In genomic region chr6:32865724-32866443, GRCh38 we compare ENCODE assay signal across 17 cellular contexts. TPM values are rescaled to one million over a fixed set of nuclear protein-coding genes. Genes with fewer than 3 reads are reported as not detected.
DNase-seq lines count a peak whose midpoint lies in the region; ATAC-seq and TF ChIP-seq lines count a peak whose summit lies in the region.
"Had no signal": no experiment of that assay in that cellular context is flagged by ENCODE, and none has a peak within 500 bp of the region (broad histone marks: within the 10 kb centered on the region; RNA-seq: fewer than 3 reads in every experiment).

No MANE protein-coding gene starts in this region.

- peaks cover 0 to 11% (median 1%) of the 10 kb centered on the region in 4 donors for H3K4me1 ChIP-seq in transverse colon
- H3K4me1 ChIP-seq: body of pancreas had no signal

- TF ChIP-seq POLR2A in transverse colon (IDR thresholded peaks at IDR 0.05) = no peak

- H3K27ac ChIP-seq in transverse colon = no peak overlapping the region
- H3K27ac ChIP-seq: body of pancreas, dorsolateral prefrontal cortex, KMS-11, left ventricle myocardium inferior, upper lobe of left lung, VCaP had no signal

- no peaks in the 10 kb centered on the region for H3K9me3 ChIP-seq in transverse colon
- H3K9me3 ChIP-seq: body of pancreas, left ventricle myocardium inferior, upper lobe of left lung had no signal

- TF ChIP-seq CTCF in transverse colon (IDR thresholded peaks at IDR 0.05) (no peak), mesothelial cell of epicardium (IDR thresholded peaks at IDR 0.05; ENCODE audit: unreplicated experiment) (no peak)

- peak overlapping the region; percentile 90 for H3K27ac Mint-ChIP-seq in activated naive CD4-positive, alpha-beta T cell treated with anti-CD3 and anti-CD28 coated beads, Interleukin-2, amount 50 U/mL, for 24 hours
- peak overlapping the region; percentile 62 for H3K27ac Mint-ChIP-seq in activated T-helper 2 cell treated with anti-CD3 and anti-CD28 coated beads, Interferon-gamma antibody, Interleukin-2, Interleukin-4, amounts not matched to agents 10 μg/mL and 5 μg/mL and 100 μg/mL, durations not matched to agents 14 hours and 24 hours and 36 hours
- H3K27ac Mint-ChIP-seq in stimulated activated naive CD8-positive, alpha-beta T cell treated with anti-CD3 and anti-CD28 coated beads, Interleukin-15, amount 100 ng/mL, for 72 hours = peak overlapping the region in 1 of 2 donors; percentile 80
- H3K27ac Mint-ChIP-seq in mesothelial cell of epicardium = no peak overlapping the region
- H3K27ac Mint-ChIP-seq: nephron had no signal

- no peak overlapping the region for H3K4me3 Mint-ChIP-seq in activated naive CD4-positive, alpha-beta T cell treated with anti-CD3 and anti-CD28 coated beads, Interleukin-2, amount 50 U/mL, for 24 hours
- H3K4me3 Mint-ChIP-seq in activated T-helper 2 cell treated with anti-CD3 and anti-CD28 coated beads, Interferon-gamma antibody, Interleukin-2, Interleukin-4, amounts not matched to agents 10 μg/mL and 5 μg/mL and 100 μg/mL, durations not matched to agents 14 hours and 24 hours and 36 hours (ENCODE audit: low read depth) = no peak overlapping the region
- H3K4me3 Mint-ChIP-seq in stimulated activated naive CD8-positive, alpha-beta T cell treated with anti-CD3 and anti-CD28 coated beads, Interleukin-15, amount 100 ng/mL, for 72 hours = no peak overlapping the region
- H3K4me3 Mint-ChIP-seq in mesothelial cell of epicardium = no peak overlapping the region
- H3K4me3 Mint-ChIP-seq: nephron had no signal

- H3K4me1 Mint-ChIP-seq in activated naive CD4-positive, alpha-beta T cell treated with anti-CD3 and anti-CD28 coated beads, Interleukin-2, amount 50 U/mL, for 24 hours = peaks cover 44% of the 10 kb centered on the region
- H3K4me1 Mint-ChIP-seq in activated T-helper 2 cell treated with anti-CD3 and anti-CD28 coated beads, Interferon-gamma antibody, Interleukin-2, Interleukin-4, amounts not matched to agents 10 μg/mL and 5 μg/mL and 100 μg/mL, durations not matched to agents 14 hours and 24 hours and 36 hours (ENCODE audit: low read depth) = peaks cover 40% of the 10 kb centered on the region
- H3K4me1 Mint-ChIP-seq in stimulated activated naive CD8-positive, alpha-beta T cell treated with anti-CD3 and anti-CD28 coated beads, Interleukin-15, amount 100 ng/mL, for 72 hours = peaks cover 54% of the 10 kb centered on the region
- H3K4me1 Mint-ChIP-seq in mesothelial cell of epicardium = peaks cover 14% of the 10 kb centered on the region
- H3K4me1 Mint-ChIP-seq: nephron had no signal

- H3K27me3 Mint-ChIP-seq in activated naive CD4-positive, alpha-beta T cell treated with anti-CD3 and anti-CD28 coated beads, Interleukin-2, amount 50 U/mL, for 24 hours = no peaks in the 10 kb centered on the region
- H3K27me3 Mint-ChIP-seq in activated T-helper 2 cell treated with anti-CD3 and anti-CD28 coated beads, Interferon-gamma antibody, Interleukin-2, Interleukin-4, amounts not matched to agents 10 μg/mL and 5 μg/mL and 100 μg/mL, durations not matched to agents 14 hours and 24 hours and 36 hours (ENCODE audit: low read depth) = no peaks in the 10 kb centered on the region
- H3K27me3 Mint-ChIP-seq in stimulated activated naive CD8-positive, alpha-beta T cell treated with anti-CD3 and anti-CD28 coated beads, Interleukin-15, amount 100 ng/mL, for 72 hours = no peaks in the 10 kb centered on the region
- H3K27me3 Mint-ChIP-seq in mesothelial cell of epicardium (ENCODE audit: low read depth) = peaks cover 48% of the 10 kb centered on the region

- in situ Hi-C loops in transverse colon (cut with MboI; ENCODE audit: low pct_ligation_motif_present in 1 of 4, low pct_unique_long_range_greater_than_20kb in 1 of 4, low sequenced_read_pairs in 3 of 4) = no loop called here

- H3K4me3 ChIP-seq in transverse colon = no peak overlapping the region
- H3K4me3 ChIP-seq: body of pancreas, dorsolateral prefrontal cortex, left ventricle myocardium inferior, upper lobe of left lung had no signal

- 68 to 84% methylated on average over 4 to 10 of the region's 10 CpGs for WGBS in transverse colon (ENCODE audit: low coverage in 1 of 2), 2 donors

- TF ChIP-seq EP300 in transverse colon (IDR thresholded peaks at IDR 0.05; ENCODE audit: low read depth) = no peak

- no peaks in the 10 kb centered on the region for H3K9me3 Mint-ChIP-seq in activated naive CD4-positive, alpha-beta T cell treated with anti-CD3 and anti-CD28 coated beads, Interleukin-2, amount 50 U/mL, for 24 hours
- H3K9me3 Mint-ChIP-seq in activated T-helper 2 cell treated with anti-CD3 and anti-CD28 coated beads, Interferon-gamma antibody, Interleukin-2, Interleukin-4, amounts not matched to agents 10 μg/mL and 5 μg/mL and 100 μg/mL, durations not matched to agents 14 hours and 24 hours and 36 hours = no peaks in the 10 kb centered on the region
- no peaks in the 10 kb centered on the region for H3K9me3 Mint-ChIP-seq in stimulated activated naive CD8-positive, alpha-beta T cell treated with anti-CD3 and anti-CD28 coated beads, Interleukin-15, amount 100 ng/mL, for 72 hours
- no peaks in the 10 kb centered on the region for H3K9me3 Mint-ChIP-seq in mesothelial cell of epicardium
- H3K9me3 Mint-ChIP-seq: nephron had no signal

- intact Hi-C loops in activated T-helper 2 cell treated with anti-CD3 and anti-CD28 coated beads, Interferon-gamma antibody, Interleukin-2, Interleukin-4, amounts not matched to agents 10 μg/mL and 5 μg/mL and 100 μg/mL, durations not matched to agents 14 hours and 24 hours and 36 hours (cut with micrococcal nuclease) = loop anchor here (10.0 kb wide), 1 partner anchor 51 kb away; the partner anchor contains the start of gene HLA-DOB
- intact Hi-C loops in transverse colon (cut with DNase I; ENCODE audit: low total_unique reads) = loop anchor here (5.0 kb wide), 1 partner anchor 34 kb away; no protein-coding TSS in a partner anchor

- H3K36me3 ChIP-seq in transverse colon = no peaks in the 10 kb centered on the region
- H3K36me3 ChIP-seq: left ventricle myocardium inferior, upper lobe of left lung had no signal

- no peak for DNase-seq in activated naive CD4-positive, alpha-beta T cell treated with Interleukin-2 at 50 U/mL for 16 hours
- DNase-seq in activated T-helper 2 cell treated with anti-CD3 and anti-CD28 coated beads, Interferon-gamma antibody, Interleukin-2, Interleukin-4, amounts not matched to agents 10 μg/mL and 5 μg/mL and 100 μg/mL, durations not matched to agents 14 hours and 24 hours and 36 hours (ENCODE audit: low spot score) = no peak
- DNase-seq in stimulated activated naive CD8-positive, alpha-beta T cell treated with anti-CD3 and anti-CD28 coated beads, Interleukin-15, amount 100 ng/mL, for 72 hours = no peak
- DNase-seq in transverse colon = no peak
- no peak for DNase-seq in mesothelial cell of epicardium (ENCODE audit: low spot score in 2 of 2, unreplicated experiment in 2 of 2)
- DNase-seq: body of pancreas, dorsolateral prefrontal cortex, H7, left ventricle myocardium inferior, NCI-H1436, NCI-H446 treated with DMSO at 0.1 percent for 48 hours, upper lobe of left lung had no signal

- ATAC-seq in stimulated activated naive CD8-positive, alpha-beta T cell treated with anti-CD3 and anti-CD28 coated beads, Interleukin-15, amount 100 ng/mL, for 72 hours = peak; percentile 41
- ATAC-seq: body of pancreas, Panc1 had no signal

- H3K27me3 ChIP-seq in transverse colon = peaks cover 8% of the 10 kb centered on the region
- H3K27me3 ChIP-seq: body of pancreas, upper lobe of left lung had no signal

- peaks cover under 1% of the 10 kb centered on the region for H3K36me3 Mint-ChIP-seq in activated naive CD4-positive, alpha-beta T cell treated with anti-CD3 and anti-CD28 coated beads, Interleukin-2, amount 50 U/mL, for 24 hours
- peaks cover 37% of the 10 kb centered on the region for H3K36me3 Mint-ChIP-seq in activated T-helper 2 cell treated with anti-CD3 and anti-CD28 coated beads, Interferon-gamma antibody, Interleukin-2, Interleukin-4, amounts not matched to agents 10 μg/mL and 5 μg/mL and 100 μg/mL, durations not matched to agents 14 hours and 24 hours and 36 hours (ENCODE audit: low read depth)
- no peaks in the 10 kb centered on the region for H3K36me3 Mint-ChIP-seq in mesothelial cell of epicardium

RNA-seq across cellular contexts. Expression of gene PSMB9, which starts 11.9 kb away (rescaled TPM):
- 262 and 265 TPM in 2 replicates for total RNA-seq in activated T-helper 2 cell treated with anti-CD3 and anti-CD28 coated beads, Interferon-gamma antibody, Interleukin-2, Interleukin-4, amounts not matched to agents 10 μg/mL and 5 μg/mL and 100 μg/mL, durations not matched to agents 14 hours and 24 hours and 36 hours
- total RNA-seq in transverse colon = 10 to 100 TPM; 14.6 to 44.1 (median 32.9) TPM
- total RNA-seq in mesothelial cell of epicardium = 0.81 to 0.82 TPM in 2 of 3 replicates, not detected in the other
- total RNA-seq: H7 had no signal

RNA-seq across cellular contexts. Expression of gene TAP1, which starts 12.4 kb away (rescaled TPM):
- total RNA-seq in activated T-helper 2 cell treated with anti-CD3 and anti-CD28 coated beads, Interferon-gamma antibody, Interleukin-2, Interleukin-4, amounts not matched to agents 10 μg/mL and 5 μg/mL and 100 μg/mL, durations not matched to agents 14 hours and 24 hours and 36 hours = 276 and 278 TPM in 2 replicates
- total RNA-seq in transverse colon (10 to 100 TPM; 63.2 to 87.9 (median 75.3) TPM), mesothelial cell of epicardium (9.3 to 10.4 TPM (median 10.3 TPM) in 3 replicates)

RNA-seq across cellular contexts. Expression of gene PSMB8, which starts 22.0 kb away (rescaled TPM):
- total RNA-seq in activated T-helper 2 cell treated with anti-CD3 and anti-CD28 coated beads, Interferon-gamma antibody, Interleukin-2, Interleukin-4, amounts not matched to agents 10 μg/mL and 5 μg/mL and 100 μg/mL, durations not matched to agents 14 hours and 24 hours and 36 hours = 352 and 368 TPM in 2 replicates
- total RNA-seq in transverse colon = 10 to 100 TPM in 3 of 4 donors, 1 to 10 TPM in 1; 9.4 to 95.2 (median 72.6) TPM
- total RNA-seq in mesothelial cell of epicardium = 12.3 to 14.2 TPM (median 14.1 TPM) in 3 replicates

RNA-seq across cellular contexts. Expression of gene TAP2, which starts 27.3 kb away (rescaled TPM):
- 142 and 162 TPM in 2 replicates for total RNA-seq in activated T-helper 2 cell treated with anti-CD3 and anti-CD28 coated beads, Interferon-gamma antibody, Interleukin-2, Interleukin-4, amounts not matched to agents 10 μg/mL and 5 μg/mL and 100 μg/mL, durations not matched to agents 14 hours and 24 hours and 36 hours
- total RNA-seq in transverse colon = 10 to 100 TPM; 12.3 to 48.2 (median 27.1) TPM
- 22.9 to 24.2 TPM (median 23.6 TPM) in 3 replicates for total RNA-seq in mesothelial cell of epicardium

RNA-seq across cellular contexts. Expression of gene HLA-DOB, which starts 49.1 kb away (rescaled TPM):
- total RNA-seq in activated T-helper 2 cell treated with anti-CD3 and anti-CD28 coated beads, Interferon-gamma antibody, Interleukin-2, Interleukin-4, amounts not matched to agents 10 μg/mL and 5 μg/mL and 100 μg/mL, durations not matched to agents 14 hours and 24 hours and 36 hours = 3.1 and 3.6 TPM in 2 replicates
- total RNA-seq in transverse colon (1 to 10 TPM in 1 of 4 donors, not detected in 3; 5.7 TPM), mesothelial cell of epicardium (0.35 to 0.52 TPM (median 0.45 TPM) in 3 replicates)
- total RNA-seq: body of pancreas, H7, left ventricle myocardium inferior had no signal
